Comparison of ENCODE assay signal across 1 cellular context in genomic region chr22:42801537-42802165, GRCh38.
TF ChIP-seq lines count a peak whose summit lies in the region.

No MANE protein-coding gene starts in this region.

TF ChIP-seq in HepG2, 621 proteins besides CTCF, POLR2A, EP300 and RAD21 (continued from another document):
- TF ChIP-seq ZSCAN21 (CRISPR knock-in tag; IDR thresholded peaks at IDR 0.05; ENCODE audit: borderline replicate concordance) (0 out of 2 replicates have a peak, but pooled peaks have one; percentile 1), AGO2 (optimal IDR thresholded peaks at IDR 0.05; ENCODE audit: low read depth, low read length) (peak; percentile 52), TP53 (CRISPR knock-in tag; conservative IDR thresholded peaks at IDR 0.05) (no peak), ZNF569 (CRISPR knock-in tag; IDR thresholded peaks at IDR 0.05; ENCODE audit: borderline replicate concordance) (no peak), ARNT2 (CRISPR knock-in tag; IDR thresholded peaks at IDR 0.05; ENCODE audit: low read depth) (no peak), SMAD9 (CRISPR knock-in tag; IDR thresholded peaks at IDR 0.05) (no peak), ZBTB38 (CRISPR knock-in tag; IDR thresholded peaks at IDR 0.05) (0 out of 2 replicates have a peak, but pooled peaks have one; percentile 19), ADNP (CRISPR knock-in tag; IDR thresholded peaks at IDR 0.05) (no peak)
